In genomic region chr1:100971021-100971420, GRCh38 we compare ENCODE assay signal across 14 cellular contexts.
"Had no signal": no experiment of that assay in that cellular context is flagged by ENCODE, and none has a peak within 500 bp of the region (broad histone marks: within the 10 kb centered on the region; RNA-seq: fewer than 3 reads in every experiment).

No MANE protein-coding gene starts in this region.

- H3K9me3 Mint-ChIP-seq: activated CD8-positive, alpha-beta T cell treated with anti-CD3 and anti-CD28 coated beads for 36 hours; activated naive CD8-positive, alpha-beta T cell treated with anti-CD3 and anti-CD28 coated beads, Interleukin-2, amount 50 U/mL, for 24 hours; activated T-helper 1 cell treated with anti-CD3 and anti-CD28 coated beads, Interleukin-12 subunit alpha, Interleukin-12 subunit beta, Interleukin-2, Interleukin-4 antibody, amounts not matched to agents 30 ng/mL and 10 ng/mL and 1 ng/mL, durations not matched to agents 14 hours and 24 hours and 36 hours; nephron had no signal

- H3K4me3 Mint-ChIP-seq: activated CD8-positive, alpha-beta T cell treated with anti-CD3 and anti-CD28 coated beads for 36 hours; activated naive CD8-positive, alpha-beta T cell treated with anti-CD3 and anti-CD28 coated beads, Interleukin-2, amount 50 U/mL, for 24 hours; activated T-helper 1 cell treated with anti-CD3 and anti-CD28 coated beads, Interleukin-12 subunit alpha, Interleukin-12 subunit beta, Interleukin-2, Interleukin-4 antibody, amounts not matched to agents 30 ng/mL and 10 ng/mL and 1 ng/mL, durations not matched to agents 14 hours and 24 hours and 36 hours; nephron had no signal

- H3K4me3 ChIP-seq: esophagus muscularis mucosa, hepatocyte, left ventricle myocardium inferior, psoas muscle, right lobe of liver, thyroid gland had no signal

- DNase-seq: activated CD4-positive, alpha-beta T cell treated with anti-CD3 and anti-CD28 coated beads for 48 hours; activated CD8-positive, alpha-beta T cell treated with anti-CD3 and anti-CD28 coated beads for 36 hours; activated naive CD4-positive, alpha-beta T cell; activated naive CD8-positive, alpha-beta T cell treated with anti-CD3 and anti-CD28 coated beads, Interleukin-2, amount 50 U/mL, for 24 hours; kidney; left ventricle myocardium inferior; psoas muscle; right lobe of liver; T1000; thyroid gland had no signal

- H3K27me3 Mint-ChIP-seq: activated CD8-positive, alpha-beta T cell treated with anti-CD3 and anti-CD28 coated beads for 36 hours; activated naive CD8-positive, alpha-beta T cell treated with anti-CD3 and anti-CD28 coated beads, Interleukin-2, amount 50 U/mL, for 24 hours had no signal

- H3K27me3 ChIP-seq: esophagus muscularis mucosa, hepatocyte, right lobe of liver, thyroid gland had no signal

- H3K9me3 ChIP-seq: esophagus muscularis mucosa, left ventricle myocardium inferior, psoas muscle, right lobe of liver, thyroid gland had no signal

- ATAC-seq: activated CD8-positive, alpha-beta T cell treated with anti-CD3 and anti-CD28 coated beads for 36 hours; activated naive CD8-positive, alpha-beta T cell treated with anti-CD3 and anti-CD28 coated beads, Interleukin-2, amount 50 U/mL, for 24 hours; psoas muscle; right lobe of liver had no signal

- H3K27ac ChIP-seq: esophagus muscularis mucosa, hepatocyte, left ventricle myocardium inferior, psoas muscle, right lobe of liver, thyroid gland had no signal

- H3K4me1 ChIP-seq: left ventricle myocardium inferior, psoas muscle, right lobe of liver had no signal

- H3K27ac Mint-ChIP-seq: activated CD8-positive, alpha-beta T cell treated with anti-CD3 and anti-CD28 coated beads for 36 hours; activated naive CD8-positive, alpha-beta T cell treated with anti-CD3 and anti-CD28 coated beads, Interleukin-2, amount 50 U/mL, for 24 hours; activated T-helper 1 cell treated with anti-CD3 and anti-CD28 coated beads, Interleukin-12 subunit alpha, Interleukin-12 subunit beta, Interleukin-2, Interleukin-4 antibody, amounts not matched to agents 30 ng/mL and 10 ng/mL and 1 ng/mL, durations not matched to agents 14 hours and 24 hours and 36 hours; nephron had no signal
